Comparison of ENCODE assay signal across 1 cellular context in the genomic region with DNA sequence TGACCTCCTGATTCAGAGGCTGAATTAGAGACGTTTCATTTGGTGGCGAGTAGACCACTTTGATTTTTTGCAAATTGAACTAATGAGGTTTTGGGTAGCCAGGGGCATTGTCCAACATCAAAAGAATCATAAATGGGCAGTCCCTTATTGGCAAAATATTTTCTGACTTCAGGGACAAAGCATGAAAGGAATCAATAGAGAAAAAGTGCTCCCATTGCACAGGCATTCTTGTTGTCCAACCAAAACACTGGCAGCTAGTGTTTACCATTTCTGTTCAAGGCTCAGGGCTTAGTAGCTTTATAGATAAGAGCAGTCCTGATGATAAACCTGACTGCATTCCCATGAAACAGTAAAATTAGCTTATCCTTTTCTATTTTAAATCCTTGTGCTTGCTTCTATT.
TF ChIP-seq lines count a peak whose summit lies in the region.

No MANE protein-coding gene starts in this region.

TF ChIP-seq in HepG2, 621 proteins besides CTCF, POLR2A, EP300 and RAD21 (continued from another document):
- TF ChIP-seq, protein P1, sequence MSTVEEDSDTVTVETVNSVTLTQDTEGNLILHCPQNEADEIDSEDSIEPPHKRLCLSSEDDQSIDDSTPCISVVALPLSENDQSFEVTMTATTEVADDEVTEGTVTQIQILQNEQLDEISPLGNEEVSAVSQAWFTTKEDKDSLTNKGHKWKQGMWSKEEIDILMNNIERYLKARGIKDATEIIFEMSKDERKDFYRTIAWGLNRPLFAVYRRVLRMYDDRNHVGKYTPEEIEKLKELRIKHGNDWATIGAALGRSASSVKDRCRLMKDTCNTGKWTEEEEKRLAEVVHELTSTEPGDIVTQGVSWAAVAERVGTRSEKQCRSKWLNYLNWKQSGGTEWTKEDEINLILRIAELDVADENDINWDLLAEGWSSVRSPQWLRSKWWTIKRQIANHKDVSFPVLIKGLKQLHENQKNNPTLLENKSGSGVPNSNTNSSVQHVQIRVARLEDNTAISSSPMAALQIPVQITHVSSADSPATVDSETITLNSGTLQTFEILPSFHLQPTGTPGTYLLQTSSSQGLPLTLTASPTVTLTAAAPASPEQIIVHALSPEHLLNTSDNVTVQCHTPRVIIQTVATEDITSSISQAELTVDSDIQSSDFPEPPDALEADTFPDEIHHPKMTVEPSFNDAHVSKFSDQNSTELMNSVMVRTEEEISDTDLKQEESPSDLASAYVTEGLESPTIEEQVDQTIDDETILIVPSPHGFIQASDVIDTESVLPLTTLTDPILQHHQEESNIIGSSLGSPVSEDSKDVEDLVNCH (CRISPR knock-in tag; IDR thresholded peaks at IDR 0.05): no peak
- TF ChIP-seq GATA4 (IDR thresholded peaks at IDR 0.05; ENCODE audit: borderline replicate concordance, low read depth) (peak; percentile 75; the same call in 1 of the 2 replicates), TBX2 (CRISPR knock-in tag; IDR thresholded peaks at IDR 0.05; ENCODE audit: borderline replicate concordance) (peak; percentile 35; the same call in 1 of the 2 replicates), MIXL1 (CRISPR knock-in tag; IDR thresholded peaks at IDR 0.05) (peak; percentile 72), ZNF724P (CRISPR knock-in tag; IDR thresholded peaks at IDR 0.05; ENCODE audit: borderline replicate concordance) (no peak), ZNF598 (CRISPR knock-in tag; IDR thresholded peaks at IDR 0.05; ENCODE audit: borderline replicate concordance) (no peak), BRCA1 (CRISPR knock-in tag; IDR thresholded peaks at IDR 0.05) (no peak), HES4 (CRISPR knock-in tag; IDR thresholded peaks at IDR 0.05; ENCODE audit: borderline replicate concordance) (no peak), STAT5B (CRISPR knock-in tag; IDR thresholded peaks at IDR 0.05) (no peak)
- TF ChIP-seq, protein P2, sequence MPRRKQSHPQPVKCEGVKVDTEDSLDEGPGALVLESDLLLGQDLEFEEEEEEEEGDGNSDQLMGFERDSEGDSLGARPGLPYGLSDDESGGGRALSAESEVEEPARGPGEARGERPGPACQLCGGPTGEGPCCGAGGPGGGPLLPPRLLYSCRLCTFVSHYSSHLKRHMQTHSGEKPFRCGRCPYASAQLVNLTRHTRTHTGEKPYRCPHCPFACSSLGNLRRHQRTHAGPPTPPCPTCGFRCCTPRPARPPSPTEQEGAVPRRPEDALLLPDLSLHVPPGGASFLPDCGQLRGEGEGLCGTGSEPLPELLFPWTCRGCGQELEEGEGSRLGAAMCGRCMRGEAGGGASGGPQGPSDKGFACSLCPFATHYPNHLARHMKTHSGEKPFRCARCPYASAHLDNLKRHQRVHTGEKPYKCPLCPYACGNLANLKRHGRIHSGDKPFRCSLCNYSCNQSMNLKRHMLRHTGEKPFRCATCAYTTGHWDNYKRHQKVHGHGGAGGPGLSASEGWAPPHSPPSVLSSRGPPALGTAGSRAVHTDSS (CRISPR knock-in tag; conservative IDR thresholded peaks at IDR 0.05): no peak
